Comparison of ENCODE assay signal across 22 cellular contexts in the genomic region with DNA sequence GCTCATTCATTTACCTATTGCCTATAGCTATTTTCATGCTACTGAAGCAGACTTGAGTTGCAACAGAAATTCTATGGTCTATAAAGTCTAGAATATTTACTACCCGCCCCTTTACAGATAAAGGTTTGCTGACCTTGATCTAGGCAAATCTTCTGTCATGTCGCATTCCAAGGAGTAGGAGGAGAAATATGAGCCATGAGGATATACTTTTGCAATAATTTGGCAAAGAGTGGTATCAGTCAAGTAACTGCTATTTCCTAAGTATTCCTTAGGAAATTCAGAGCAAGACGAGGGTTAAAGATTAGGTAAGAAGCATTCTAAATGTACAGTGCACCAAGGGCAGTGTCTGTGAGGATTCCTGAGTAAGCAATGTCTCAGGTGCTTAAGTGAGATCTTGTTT.
DNase-seq lines count a peak whose midpoint lies in the region; ATAC-seq and TF ChIP-seq lines count a peak whose summit lies in the region.
"Had no signal": no experiment of that assay in that cellular context is flagged by ENCODE, and none has a peak within 500 bp of the region (broad histone marks: within the 10 kb centered on the region; RNA-seq: fewer than 3 reads in every experiment).

No MANE protein-coding gene starts in this region.

- no peak overlapping the region for H3K9ac ChIP-seq in GM23248
- no peak overlapping the region for H3K9ac ChIP-seq in parathyroid adenoma
- H3K9ac ChIP-seq: BLaER1 treated with 17β-estradiol and CSF1 and Interleukin-3, amounts not matched to agents 10 nM and 100 nM had no signal

- peaks cover 13% of the 10 kb centered on the region for H3K9me3 Mint-ChIP-seq in activated naive CD4-positive, alpha-beta T cell treated with anti-CD3 and anti-CD28 coated beads for 36 hours
- H3K9me3 Mint-ChIP-seq: CD4-positive, alpha-beta T cell had no signal

- H3K9me3 ChIP-seq in GM23248 (ENCODE audit: low read depth) (no peaks in the 10 kb centered on the region), RWPE2 (ENCODE audit: severe bottlenecking) (no peaks in the 10 kb centered on the region), parathyroid adenoma (ENCODE audit: control insufficient read depth, low read length) (peaks cover 2% of the 10 kb centered on the region)

- H3K4me3 ChIP-seq in GM23248 (no peak overlapping the region), RWPE2 (ENCODE audit: severe bottlenecking) (no peak overlapping the region), parathyroid adenoma (ENCODE audit: low read depth, low read length) (no peak overlapping the region), H7 (ENCODE audit: insufficient read depth, low read depth, low read length) (no peak overlapping the region)
- H3K4me3 ChIP-seq: BLaER1 treated with 17β-estradiol and CSF1 and Interleukin-3, amounts not matched to agents 10 nM and 100 nM; K562 had no signal

- H3K36me3 ChIP-seq in GM23248 (ENCODE audit: low read depth) (no peaks in the 10 kb centered on the region), RWPE2 (ENCODE audit: low read depth) (no peaks in the 10 kb centered on the region), parathyroid adenoma (ENCODE audit: control insufficient read depth, insufficient read depth, low read length) (no peaks in the 10 kb centered on the region), H7 (replicated peaks; ENCODE audit: control insufficient read depth, insufficient read depth, low read length) (no peaks in the 10 kb centered on the region)
- H3K36me3 ChIP-seq: BLaER1 treated with 17β-estradiol and CSF1 and Interleukin-3, amounts not matched to agents 10 nM and 100 nM had no signal

- no peaks in the 10 kb centered on the region for H3K27me3 Mint-ChIP-seq in activated naive CD4-positive, alpha-beta T cell treated with anti-CD3 and anti-CD28 coated beads for 36 hours (ENCODE audit: low read depth)
- H3K27me3 Mint-ChIP-seq: CD4-positive, alpha-beta T cell had no signal

- no peaks in the 10 kb centered on the region for H3K9me2 ChIP-seq in GM23248 (ENCODE audit: insufficient read depth)

- CTCF ChIA-PET in activated naive CD4-positive, alpha-beta T cell treated with anti-CD3 and anti-CD28 coated beads for 36 hours (lab: Charles Lee): no interaction called here

- no peaks in the 10 kb centered on the region for H3K79me2 ChIP-seq in GM23248 (ENCODE audit: insufficient read depth)
- no peaks in the 10 kb centered on the region for H3K79me2 ChIP-seq in parathyroid adenoma

- H4K20me1 ChIP-seq in GM23248 (ENCODE audit: insufficient read depth): no peaks in the 10 kb centered on the region
- H4K20me1 ChIP-seq: BLaER1 treated with 17β-estradiol and CSF1 and Interleukin-3, amounts not matched to agents 10 nM and 100 nM had no signal

- H2AFZ ChIP-seq in GM23248 (no peak overlapping the region), parathyroid adenoma (peak overlapping the region; percentile 35)

- in situ Hi-C loops in GM23248 (cut with MboI): no loop called here

- WGBS in GM23248 (ENCODE audit: low coverage in 1 of 2, low lambda C conversion rate in 2 of 2, missing lambda C conversion rate in 2 of 2), 2 experiments: 84% methylated on average over 3 of the region's 3 CpGs

- peaks cover 5% of the 10 kb centered on the region; the same call in 1 of the 2 replicates for H3K4me1 ChIP-seq in GM23248 (ENCODE audit: insufficient read depth)
- H3K4me1 ChIP-seq in RWPE2 (ENCODE audit: insufficient read depth, poor library complexity, severe bottlenecking): no peaks in the 10 kb centered on the region
- peaks cover 9% of the 10 kb centered on the region for H3K4me1 ChIP-seq in parathyroid adenoma

- H3K27me3 ChIP-seq in GM23248 (replicated peaks; ENCODE audit: insufficient read depth) (no peaks in the 10 kb centered on the region), RWPE2 (ENCODE audit: insufficient read depth, poor library complexity, severe bottlenecking) (no peaks in the 10 kb centered on the region), parathyroid adenoma (ENCODE audit: control insufficient read depth, insufficient read depth, low read length) (no peaks in the 10 kb centered on the region), H7 (ENCODE audit: control insufficient read depth, insufficient read depth, low read length) (no peaks in the 10 kb centered on the region)
- H3K27me3 ChIP-seq: BLaER1 treated with 17β-estradiol and CSF1 and Interleukin-3, amounts not matched to agents 10 nM and 100 nM had no signal

- no peak overlapping the region for H3K4me2 ChIP-seq in GM23248 (ENCODE audit: unreplicated experiment)
- H3K4me2 ChIP-seq in parathyroid adenoma (ENCODE audit: low read length): no peak overlapping the region
- H3K4me2 ChIP-seq: BLaER1 treated with 17β-estradiol and CSF1 and Interleukin-3, amounts not matched to agents 10 nM and 100 nM had no signal

- no peaks in the 10 kb centered on the region for H3K36me3 Mint-ChIP-seq in activated naive CD4-positive, alpha-beta T cell treated with anti-CD3 and anti-CD28 coated beads for 36 hours (ENCODE audit: low read depth)

- H3K4me3 Mint-ChIP-seq in activated naive CD4-positive, alpha-beta T cell treated with anti-CD3 and anti-CD28 coated beads for 36 hours: no peak overlapping the region
- H3K4me3 Mint-ChIP-seq: CD4-positive, alpha-beta T cell had no signal

- H3K27ac Mint-ChIP-seq in activated naive CD4-positive, alpha-beta T cell treated with anti-CD3 and anti-CD28 coated beads for 36 hours: no peak overlapping the region
- H3K27ac Mint-ChIP-seq: CD4-positive, alpha-beta T cell had no signal

- intact Hi-C loops in activated naive CD4-positive, alpha-beta T cell treated with anti-CD3 and anti-CD28 coated beads for 36 hours (cut with micrococcal nuclease): no loop called here

- H3F3A ChIP-seq in GM23248 (ENCODE audit: insufficient read depth): no peaks in the 10 kb centered on the region

- no peaks in the 10 kb centered on the region for H3K4me1 Mint-ChIP-seq in activated naive CD4-positive, alpha-beta T cell treated with anti-CD3 and anti-CD28 coated beads for 36 hours (ENCODE audit: low read depth)

- DNase-seq in GM23248 (peak; percentile 12), RWPE2 (ENCODE audit: low spot score) (no peak), fibroblast of gingiva (ENCODE audit: low read depth) (peak; percentile 6), COLO829 (ENCODE audit: low spot score) (no peak), H7 (no peak)
- no peak for DNase-seq in activated naive CD4-positive, alpha-beta T cell treated with anti-CD3 and anti-CD28 coated beads for 36 hours
- DNase-seq: AML-193; Calu3; CD4-positive, alpha-beta T cell; DMS79 treated with DMSO at 0.1 percent for 48 hours; GF-D8; Kasumi-1; MM.1S; NCI-H2029; NCI-H2227 treated with DMSO at 0.1 percent for 48 hours; NCI-H510A; NCI-H69; RPMI8226; SHP77 had no signal

- TF ChIP-seq CTCF in RWPE2 (IDR thresholded peaks at IDR 0.05; ENCODE audit: poor library complexity, severe bottlenecking) (no peak), parathyroid adenoma (IDR thresholded peaks at IDR 0.05) (no peak)

- peak; percentile 45; the same call in 2 of the 3 replicates for ATAC-seq in RWPE2 (ENCODE audit: low read depth)
- ATAC-seq: K562 had no signal

- H3K27ac ChIP-seq in GM23248: no peak overlapping the region
- H3K27ac ChIP-seq in RWPE2 (ENCODE audit: poor library complexity, severe bottlenecking): no peak overlapping the region
- peak overlapping the region; percentile 58 for H3K27ac ChIP-seq in parathyroid adenoma
- H3K27ac ChIP-seq: BLaER1 treated with 17β-estradiol and CSF1 and Interleukin-3, amounts not matched to agents 10 nM and 100 nM had no signal

Comparison
In these comparisons a context has a peak if more than half of its experiments do, and no peak if none do; other contexts are left out.
1. DNase-seq: peak in GM23248 (single experiment) and fibroblast of gingiva (single experiment); none in RWPE2 (single experiment), activated naive CD4-positive, alpha-beta T cell treated with anti-CD3 and anti-CD28 coated beads for 36 hours (single experiment), COLO829 (single experiment) and H7 (single experiment).